13 cellular contexts compared by ENCODE assay signal in the genomic region with DNA sequence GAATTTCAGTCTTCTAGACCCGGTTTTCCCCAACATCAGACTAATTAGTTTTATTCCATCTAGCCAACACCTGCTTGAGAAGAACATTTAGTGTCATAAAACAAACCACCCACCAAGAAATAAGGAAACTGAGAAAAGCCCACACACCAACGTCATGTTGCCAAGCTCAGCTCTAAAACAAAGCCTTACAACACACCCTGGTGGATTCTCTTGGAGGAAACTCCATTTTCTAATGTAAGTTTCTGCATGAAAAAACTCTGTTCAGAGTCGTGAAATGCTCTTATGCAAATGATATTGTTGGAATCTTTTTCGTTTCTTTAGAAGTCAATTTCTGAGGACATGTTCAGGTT.
A peak's percentile ranks its signal among the peaks of the same experiment; 100 is the strongest.
DNase-seq lines count a peak whose midpoint lies in the region; ATAC-seq and FAIRE-seq lines count a peak whose summit lies in the region.
"Had no signal": no experiment of that assay in that cellular context is flagged by ENCODE, and none has a peak within 500 bp of the region (broad histone marks: within the 10 kb centered on the region; RNA-seq: fewer than 3 reads in every experiment).

No MANE protein-coding gene starts in this region.

- no peak for DNase-seq in activated CD8-positive, alpha-beta memory T cell treated with anti-CD3 and anti-CD28 coated beads for 24 hours
- DNase-seq in COR-L47 (lab: John Stamatoyannopoulos, UW) (no peak), HTR-8/SVneo (ENCODE audit: insufficient read length, low spot score) (no peak)
- DNase-seq: activated CD8-positive, alpha-beta memory T cell treated with anti-CD3 and anti-CD28 coated beads, Interleukin-2, amount 50 U/mL, for 4 hours; DMS 273 treated with DMSO at 0.1 percent for 48 hours; kidney; stimulated activated CD4-positive, alpha-beta T cell treated with anti-CD3 and anti-CD28 coated beads, Interleukin-4, amount 100 ng/mL, for 4 hours had no signal

- FAIRE-seq in HTR-8/SVneo (lab: Jason Lieb, UNC), result no peak

- peak overlapping the region; percentile 7 for H3K4me3 ChIP-seq in iPS-18a (ENCODE audit: low read length)
- H3K4me3 ChIP-seq: SJSA1, thoracic aorta had no signal

- H3K27me3 ChIP-seq in iPS-18a (ENCODE audit: control insufficient read depth, insufficient read depth, low read length), result no peaks in the 10 kb centered on the region

- H3K36me3 ChIP-seq in iPS-18a (ENCODE audit: control insufficient read depth, low read depth, low read length), result no peaks in the 10 kb centered on the region
- H3K36me3 ChIP-seq: SJSA1, thoracic aorta had no signal

- H3K27ac ChIP-seq in iPS-18a (ENCODE audit: low read length), result no peak overlapping the region
- H3K27ac ChIP-seq: SJSA1, thoracic aorta had no signal

- no peaks in the 10 kb centered on the region for H3K9me3 ChIP-seq in iPS-18a (ENCODE audit: control insufficient read depth, low read depth, low read length)
- H3K9me3 ChIP-seq: SJSA1, thoracic aorta had no signal

- peak; percentile 87 for ATAC-seq in GM18868 (IDR thresholded peaks at IDR 0.05; ENCODE audit: unreplicated experiment)
- peak; percentile 52 for ATAC-seq in GM21528 (IDR thresholded peaks at IDR 0.05; ENCODE audit: low FRiP score, unreplicated experiment)
- peak; percentile 42 for ATAC-seq in HG03103 (IDR thresholded peaks at IDR 0.05; ENCODE audit: low read depth, unreplicated experiment)

- H3K9ac ChIP-seq in iPS-18a (ENCODE audit: low read length), result no peak overlapping the region

- peaks cover 18% of the 10 kb centered on the region for H3K4me1 ChIP-seq in iPS-18a (ENCODE audit: control insufficient read depth, low read depth, low read length)
- H3K4me1 ChIP-seq: SJSA1 had no signal
